Comparison of ENCODE assay signal across 12 cellular contexts in genomic region chr13:46389457-46389856, GRCh38. TPM values are rescaled to one million over a fixed set of nuclear protein-coding genes. Genes with fewer than 3 reads are reported as not detected.
A peak's percentile ranks its signal among the peaks of the same experiment; 100 is the strongest.
DNase-seq lines count a peak whose midpoint lies in the region; TF ChIP-seq lines count a peak whose summit lies in the region.
"Had no signal": no experiment of that assay in that cellular context is flagged by ENCODE, and none has a peak within 500 bp of the region (broad histone marks: within the 10 kb centered on the region; RNA-seq: fewer than 3 reads in every experiment).

No MANE protein-coding gene starts in this region.

- H3K9me3 ChIP-seq in BLaER1 = peaks cover 27% of the 10 kb centered on the region
- no peaks in the 10 kb centered on the region for H3K9me3 ChIP-seq in KOPT-K1 (ENCODE audit: insufficient read depth, low read length, poor library complexity, severe bottlenecking)
- no peaks in the 10 kb centered on the region for H3K9me3 ChIP-seq in colonic mucosa
- no peaks in the 10 kb centered on the region for H3K9me3 ChIP-seq in osteoblast (ENCODE audit: low read depth, low read length)
- H3K9me3 ChIP-seq: esophagus squamous epithelium had no signal

- H3K4me2 ChIP-seq in BLaER1 (peak overlapping the region; percentile 73), osteoblast (ENCODE audit: insufficient read depth, low read length) (no peak overlapping the region)

- intact Hi-C loops in colonic mucosa (cut with DNase I) = no loop called here

- H3K27ac ChIP-seq in BLaER1 = peak overlapping the region; percentile 69
- H3K27ac ChIP-seq in KOPT-K1 (ENCODE audit: low read depth, low read length, poor library complexity, severe bottlenecking) = peak overlapping the region; percentile 94
- peak overlapping the region; percentile 61 for H3K27ac ChIP-seq in colonic mucosa
- H3K27ac ChIP-seq in osteoblast (ENCODE audit: low read depth, low read length) = no peak overlapping the region

- H3K27me3 ChIP-seq in BLaER1 = peaks cover 42% of the 10 kb centered on the region
- H3K27me3 ChIP-seq in colonic mucosa = no peaks in the 10 kb centered on the region
- H3K27me3 ChIP-seq in osteoblast (ENCODE audit: insufficient read depth, low read length) = peaks cover 28% of the 10 kb centered on the region

- peak overlapping the region; percentile 54; the same call in 1 of the 2 replicates for H3K9ac ChIP-seq in BLaER1
- H3K9ac ChIP-seq in colonic mucosa (ENCODE audit: low read depth in 2 of 2, low read length in 2 of 2) = peak overlapping the region in 1 of 2 donors; percentile 73

- H2AFZ ChIP-seq in osteoblast (ENCODE audit: low read length) = no peak overlapping the region

- no peak for TF ChIP-seq CTCF in colonic mucosa (IDR thresholded peaks at IDR 0.05)
- no peak for TF ChIP-seq CTCF in osteoblast (IDR thresholded peaks at IDR 0.05; ENCODE audit: extremely low read depth, low read depth, low read length)

- H3K36me3 ChIP-seq in BLaER1 (no peaks in the 10 kb centered on the region), KOPT-K1 (ENCODE audit: insufficient read depth, low read length) (no peaks in the 10 kb centered on the region), colonic mucosa (no peaks in the 10 kb centered on the region), osteoblast (ENCODE audit: insufficient read depth, low read length) (no peaks in the 10 kb centered on the region)
- H3K36me3 ChIP-seq: esophagus squamous epithelium had no signal

- no peak overlapping the region; the same call in 1 of the 2 replicates for H3K4me3 ChIP-seq in BLaER1
- no peak overlapping the region for H3K4me3 ChIP-seq in colonic mucosa
- no peak overlapping the region for H3K4me3 ChIP-seq in osteoblast (ENCODE audit: insufficient read depth, low read length)
- H3K4me3 ChIP-seq: esophagus squamous epithelium had no signal

- H4K20me1 ChIP-seq in BLaER1 = no peaks in the 10 kb centered on the region
- H4K20me1 ChIP-seq in osteoblast (ENCODE audit: insufficient read depth, low read length) = no peaks in the 10 kb centered on the region

- no peak for DNase-seq in colonic mucosa
- DNase-seq in osteoblast (ENCODE audit: insufficient read length, low spot score, missing footprints) = peak; percentile 23
- no peak for DNase-seq in anterior cingulate cortex (lab: John Stamatoyannopoulos, UW)
- no peak for DNase-seq in foreskin melanocyte
- DNase-seq in Kasumi-1 (lab: John Stamatoyannopoulos, UW) = no peak
- no peak for DNase-seq in HuH-7.5 (ENCODE audit: low spot score)
- DNase-seq: activated CD4-positive, alpha-beta T cell treated with anti-CD3 and anti-CD28 coated beads, Interleukin-2, amount 50 U/mL, for 48 hours; aorta; esophagus squamous epithelium; left cardiac atrium had no signal

- peaks cover 49% of the 10 kb centered on the region for H3K4me1 ChIP-seq in BLaER1
- no peaks in the 10 kb centered on the region for H3K4me1 ChIP-seq in colonic mucosa
- peaks cover 15% of the 10 kb centered on the region for H3K4me1 ChIP-seq in osteoblast (ENCODE audit: insufficient read depth, low read length)

- H3K79me2 ChIP-seq in osteoblast (ENCODE audit: insufficient read depth, low read length) = no peaks in the 10 kb centered on the region

RNA-seq across cellular contexts. Expression of gene RUBCNL, which starts 2.4 kb away (rescaled TPM):
- total RNA-seq in colonic mucosa (10 to 100 TPM; 25.6 to 29.1 TPM), osteoblast (6.5 and 7.4 TPM in 2 replicates)
